ENCODE assay signal across 2 cellular contexts in genomic region chr14:54882521-54882920, GRCh38.
TF ChIP-seq lines count a peak whose summit lies in the region.

No MANE protein-coding gene starts in this region.

TF ChIP-seq in liver, 16 proteins besides CTCF, POLR2A, EP300 and RAD21:
- TF ChIP-seq SP1 (IDR thresholded peaks at IDR 0.05), result no peak
- no peak for TF ChIP-seq TAF1 (conservative IDR thresholded peaks at IDR 0.05)
- no peak for TF ChIP-seq HNF4G (IDR thresholded peaks at IDR 0.05)
- TF ChIP-seq JUND (IDR thresholded peaks at IDR 0.05), result no peak
- TF ChIP-seq RXRA (IDR thresholded peaks at IDR 0.05), result no peak

TF ChIP-seq in HepG2, 621 proteins besides CTCF, POLR2A, EP300 and RAD21:
- TF ChIP-seq TSC22D2 (CRISPR knock-in tag; IDR thresholded peaks at IDR 0.05; ENCODE audit: borderline replicate concordance) (no peak), ZNF83 (CRISPR knock-in tag; IDR thresholded peaks at IDR 0.05; ENCODE audit: borderline replicate concordance) (no peak), ZNF562 (CRISPR knock-in tag; IDR thresholded peaks at IDR 0.05; ENCODE audit: borderline replicate concordance) (no peak), MTF1 (CRISPR knock-in tag; IDR thresholded peaks at IDR 0.05) (no peak), ESRRA (CRISPR knock-in tag; IDR thresholded peaks at IDR 0.05; ENCODE audit: low read depth) (no peak), ZNF138 (CRISPR knock-in tag; IDR thresholded peaks at IDR 0.05; ENCODE audit: low read depth) (no peak), ZNF180 (CRISPR knock-in tag; IDR thresholded peaks at IDR 0.05; ENCODE audit: borderline replicate concordance, low read depth) (no peak), ZNF12 (CRISPR knock-in tag; IDR thresholded peaks at IDR 0.05) (no peak), ZBTB39 (CRISPR knock-in tag; IDR thresholded peaks at IDR 0.05) (no peak), ZFP36 (IDR thresholded peaks at IDR 0.05; ENCODE audit: borderline replicate concordance, low read depth, low read length, partially characterized antibody) (no peak), MXI1 (IDR thresholded peaks at IDR 0.05; ENCODE audit: borderline replicate concordance, low read depth, low read length) (no peak)
